Comparison of ENCODE assay signal across 8 cellular contexts in the genomic region with DNA sequence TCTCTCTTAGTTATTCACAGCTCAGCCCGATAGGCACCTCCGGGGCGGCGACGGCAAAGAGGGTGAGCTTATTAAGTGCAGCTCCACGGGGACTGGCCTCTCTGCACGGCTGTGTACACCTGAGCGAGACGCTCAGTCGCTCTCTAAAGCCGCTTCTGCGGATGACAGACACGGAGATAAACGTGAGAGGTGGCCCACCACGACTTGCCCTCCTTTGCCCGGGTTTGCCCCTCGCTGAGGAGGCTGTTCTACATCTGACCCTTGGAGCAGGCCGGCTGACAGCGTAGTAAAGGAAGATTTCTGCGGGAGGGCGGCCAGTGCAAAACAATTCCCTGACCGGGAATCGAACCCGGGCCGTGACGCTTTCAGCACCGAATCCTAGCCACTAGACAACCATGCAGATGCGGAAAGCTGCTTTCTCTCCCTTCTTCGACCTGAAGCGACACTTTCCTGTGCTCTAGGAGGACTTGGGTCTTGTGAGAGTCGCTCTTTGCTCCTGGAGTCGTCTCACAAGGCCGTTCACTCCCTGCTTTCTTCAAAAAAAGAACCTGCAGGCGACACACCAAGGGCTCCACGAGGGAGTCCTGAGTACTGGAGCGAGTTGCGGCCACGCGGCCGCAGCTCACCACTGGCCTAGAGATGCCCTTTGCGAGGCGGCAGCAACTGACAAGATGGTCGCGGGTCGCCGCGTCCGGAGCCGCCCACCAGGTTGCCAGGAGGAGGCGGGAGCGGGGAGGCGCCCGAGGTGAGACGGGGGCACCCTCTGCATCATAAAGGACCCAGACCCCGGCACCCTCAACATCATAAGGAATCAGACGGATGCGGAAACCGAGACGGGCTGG.
DNase-seq lines count a peak whose midpoint lies in the region; FAIRE-seq and TF ChIP-seq lines count a peak whose summit lies in the region.
"Not testable (repeated sequence)": the region's sequence is repeated elsewhere in the genome, so short reads cannot be mapped to it uniquely, and the experiment has no call there.

No MANE protein-coding gene starts in this region.

- H3K79me1 ChIP-seq in H1 (ENCODE audit: low read depth, low read length) = not testable (repeated sequence)

- H2BK5ac ChIP-seq in H1 (ENCODE audit: low read depth, low read length) = not testable (repeated sequence)

- not testable (repeated sequence) for H3K36me3 Mint-ChIP-seq in CD14-positive monocyte; activated CD4-positive, alpha-beta T cell treated with anti-CD3 and anti-CD28 coated beads, Interleukin-2, amount 10 ng/mL, durations not matched to agents 24 days and 14 days (ENCODE audit: low read depth); activated naive CD4-positive, alpha-beta T cell treated with anti-CD3 and anti-CD28 coated beads, Interleukin-2, amount 10 ng/mL, durations not matched to agents 7 days and 5 days

- POLR2A ChIA-PET in H1 (lab: Charles Lee; ENCODE audit: partially characterized antibody) = not testable (repeated sequence)

- H3K27ac ChIP-seq in H1 (ENCODE audit: low read depth, low read length); osteoblast (ENCODE audit: low read depth, low read length): not testable (repeated sequence)

- not testable (repeated sequence) for H3K79me2 ChIP-seq in H1 (ENCODE audit: control insufficient read depth in 1 of 2, insufficient read depth in 2 of 2, low read length in 2 of 2); osteoblast (ENCODE audit: insufficient read depth, low read length)

- TF ChIP-seq POLR2A in H1 (IDR thresholded peaks at IDR 0.05; ENCODE audit: control extremely low read depth in 1 of 2, low read depth in 2 of 2, low read length in 2 of 2) = not testable (repeated sequence)

- TF ChIP-seq EP300 in H1 (IDR thresholded peaks at IDR 0.05; ENCODE audit: borderline replicate concordance in 1 of 2, low read depth in 2 of 2, low read length in 2 of 2) = not testable (repeated sequence)

- WGBS in H1 (ENCODE audit: extremely low coverage in 1 of 2, insufficient coverage in 1 of 2, insufficient read length in 1 of 2, insufficient replicate concordance in 2 of 2, low coverage in 1 of 2, low lambda C conversion rate in 2 of 2, missing lambda C conversion rate in 1 of 2), 2 experiments = 0% methylated on average over 30 of the region's 59 CpGs; no CpG with 5 or more reads in 1 of the 2 experiments

- H2BK20ac ChIP-seq in H1 (ENCODE audit: low read length) = not testable (repeated sequence)

- H2AFZ ChIP-seq in H1 (ENCODE audit: low read length); osteoblast (ENCODE audit: low read length): not testable (repeated sequence)

- H3K56ac ChIP-seq in H1 (replicated peaks; ENCODE audit: insufficient read length, low read depth, low read length) = not testable (repeated sequence)

- H4K20me1 ChIP-seq in H1 (replicated peaks in 1 of 2; ENCODE audit: control insufficient read depth in 1 of 2, insufficient read depth in 2 of 2, low read length in 2 of 2); osteoblast (ENCODE audit: insufficient read depth, low read length): not testable (repeated sequence)

- not testable (repeated sequence) for H2BK12ac ChIP-seq in H1 (ENCODE audit: low read depth, low read length)

- not testable (repeated sequence) for H3K23ac ChIP-seq in H1 (ENCODE audit: insufficient read length)

- H2BK15ac ChIP-seq in H1 (ENCODE audit: low read length) = not testable (repeated sequence)

- not testable (repeated sequence) for H3K4ac ChIP-seq in H1 (replicated peaks; ENCODE audit: insufficient read length, low read depth, low read length)

- not testable (repeated sequence) for H3K9me3 Mint-ChIP-seq in CD14-positive monocyte; activated CD4-positive, alpha-beta T cell treated with anti-CD3 and anti-CD28 coated beads, Interleukin-2, amount 10 ng/mL, durations not matched to agents 24 days and 14 days; activated naive CD4-positive, alpha-beta T cell treated with anti-CD3 and anti-CD28 coated beads, Interleukin-2, amount 10 ng/mL, durations not matched to agents 7 days and 5 days

- H3K36me3 ChIP-seq in H1 (ENCODE audit: control insufficient read depth in 2 of 4, insufficient read depth in 4 of 4, low read length in 3 of 4); osteoblast (ENCODE audit: insufficient read depth, low read length): not testable (repeated sequence)

- peak; percentile 43 for DNase-seq in CD14-positive monocyte (ENCODE audit: low spot score)
- peak in 39 of 76 experiments; percentile 0 to 41 (median 13) for DNase-seq in HUDEP-2 (lab: John Stamatoyannopoulos, UW; ENCODE audit: unreplicated experiment in 76 of 76)
- peak; percentile 75 for DNase-seq in activated CD4-positive, alpha-beta T cell treated with anti-CD3 and anti-CD28 coated beads, Interleukin-2, amount 10 ng/mL, durations not matched to agents 24 days and 14 days
- DNase-seq in activated naive CD4-positive, alpha-beta T cell treated with anti-CD3 and anti-CD28 coated beads, Interleukin-2, amount 10 ng/mL, durations not matched to agents 7 days and 5 days = peak; percentile 25
- peak in 1 of 2 experiments; percentile 75 for DNase-seq in H1 (ENCODE audit: low read depth in 1 of 2, low spot score in 2 of 2)
- peak; percentile 4 for DNase-seq in iPS-NIHi11 (ENCODE audit: low spot score)
- DNase-seq in osteoblast (ENCODE audit: insufficient read length, low spot score, missing footprints) = peak; percentile 1
- peak; percentile 20 to 48 (median 38) for DNase-seq in stimulated activated CD4-positive, alpha-beta T cell treated with anti-CD3 and anti-CD28 coated beads, TNF-alpha, amount 100 ng/mL, for 48 hours (ENCODE audit: low read depth in 3 of 3)

- peak overlapping the region; percentile 65 to 71 for H3K4me2 ChIP-seq in H1 (ENCODE audit: insufficient read depth in 1 of 2, low read depth in 2 of 2, low read length in 2 of 2)
- H3K4me2 ChIP-seq in osteoblast (ENCODE audit: insufficient read depth, low read length) = not testable (repeated sequence)

- H4K5ac ChIP-seq in H1 (ENCODE audit: insufficient read length, low read depth, low read length) = not testable (repeated sequence)

- H2AK5ac ChIP-seq in H1 (ENCODE audit: low read depth, low read length) = not testable (repeated sequence)

- TF ChIP-seq CTCF in CD14-positive monocyte (IDR thresholded peaks at IDR 0.05); H1 (IDR thresholded peaks at IDR 0.05; ENCODE audit: control extremely low read depth in 1 of 3, insufficient read depth in 1 of 3, low read depth in 1 of 3, low read length in 3 of 3); osteoblast (IDR thresholded peaks at IDR 0.05; ENCODE audit: extremely low read depth, low read depth, low read length): not testable (repeated sequence)

- not testable (repeated sequence) for H3K4me1 ChIP-seq in H1 (replicated peaks in 1 of 4; ENCODE audit: control insufficient read depth in 3 of 4, insufficient read depth in 4 of 4, low read length in 3 of 4); osteoblast (ENCODE audit: insufficient read depth, low read length)

- not testable (repeated sequence) for TF ChIP-seq RAD21 in H1 (IDR thresholded peaks at IDR 0.05 in 1 of 2, conservative IDR thresholded peaks at IDR 0.05 in 1 of 2; ENCODE audit: low read depth in 2 of 2, low read length in 2 of 2)

- peak overlapping the region; percentile 81 to 93 for H3K4me3 Mint-ChIP-seq in CD14-positive monocyte
- peak overlapping the region; percentile 78 for H3K4me3 Mint-ChIP-seq in activated CD4-positive, alpha-beta T cell treated with anti-CD3 and anti-CD28 coated beads, Interleukin-2, amount 10 ng/mL, durations not matched to agents 24 days and 14 days
- H3K4me3 Mint-ChIP-seq in activated naive CD4-positive, alpha-beta T cell treated with anti-CD3 and anti-CD28 coated beads, Interleukin-2, amount 10 ng/mL, durations not matched to agents 7 days and 5 days = peak overlapping the region; percentile 61

- FAIRE-seq in H1 (lab: Jason Lieb, UNC) = not testable (repeated sequence)

- not testable (repeated sequence) for H3K27ac Mint-ChIP-seq in CD14-positive monocyte; activated CD4-positive, alpha-beta T cell treated with anti-CD3 and anti-CD28 coated beads, Interleukin-2, amount 10 ng/mL, durations not matched to agents 24 days and 14 days; activated naive CD4-positive, alpha-beta T cell treated with anti-CD3 and anti-CD28 coated beads, Interleukin-2, amount 10 ng/mL, durations not matched to agents 7 days and 5 days

- not testable (repeated sequence) for H3K9ac ChIP-seq in H1 (replicated peaks in 1 of 4; ENCODE audit: extremely low read depth in 1 of 4, low read depth in 3 of 4, low read length in 3 of 4)

- H3K4me3 ChIP-seq in H1 (ENCODE audit: extremely low read depth in 1 of 4, insufficient read depth in 2 of 4, low read depth in 3 of 4, low read length in 4 of 4) = peak overlapping the region; percentile 32 to 53 (median 36); a peak in 6 of 8 replicates
- H3K4me3 ChIP-seq in osteoblast (ENCODE audit: insufficient read depth, low read length) = not testable (repeated sequence)

- H3K27me3 ChIP-seq in H1 (replicated peaks in 1 of 4; ENCODE audit: control insufficient read depth in 3 of 4, extremely low read depth in 1 of 4, insufficient read depth in 3 of 4, low read length in 3 of 4) (peaks cover 13 to 26% (median 22%) of the 10 kb centered on the region in 4 experiments; a peak in 6 of 7 replicates), osteoblast (ENCODE audit: insufficient read depth, low read length) (peaks cover 22% of the 10 kb centered on the region)

- H3K9me3 ChIP-seq in H1 (ENCODE audit: insufficient read depth in 2 of 2, low read depth in 1 of 2, low read length in 1 of 2); osteoblast (ENCODE audit: low read depth, low read length): not testable (repeated sequence)

- peaks cover 25 to 29% (median 27%) of the 10 kb centered on the region in 3 donors for H3K27me3 Mint-ChIP-seq in CD14-positive monocyte (ENCODE audit: low read depth in 3 of 3)
- peaks cover 21% of the 10 kb centered on the region for H3K27me3 Mint-ChIP-seq in activated CD4-positive, alpha-beta T cell treated with anti-CD3 and anti-CD28 coated beads, Interleukin-2, amount 10 ng/mL, durations not matched to agents 24 days and 14 days
- H3K27me3 Mint-ChIP-seq in activated naive CD4-positive, alpha-beta T cell treated with anti-CD3 and anti-CD28 coated beads, Interleukin-2, amount 10 ng/mL, durations not matched to agents 7 days and 5 days = peaks cover 35% of the 10 kb centered on the region

- CTCF ChIA-PET in activated naive CD4-positive, alpha-beta T cell treated with anti-CD3 and anti-CD28 coated beads, Interleukin-2, amount 10 ng/mL, durations not matched to agents 7 days and 5 days (lab: Charles Lee); H1 (lab: Charles Lee; ENCODE audit: partially characterized antibody): not testable (repeated sequence)

- H3K4me1 Mint-ChIP-seq in CD14-positive monocyte = peaks cover 18% of the 10 kb centered on the region
- H3K4me1 Mint-ChIP-seq in activated CD4-positive, alpha-beta T cell treated with anti-CD3 and anti-CD28 coated beads, Interleukin-2, amount 10 ng/mL, durations not matched to agents 24 days and 14 days = not testable (repeated sequence)
- peaks cover 15% of the 10 kb centered on the region for H3K4me1 Mint-ChIP-seq in activated naive CD4-positive, alpha-beta T cell treated with anti-CD3 and anti-CD28 coated beads, Interleukin-2, amount 10 ng/mL, durations not matched to agents 7 days and 5 days

- not testable (repeated sequence) for H3K14ac ChIP-seq in H1 (ENCODE audit: insufficient read length)

- not testable (repeated sequence) for H3K18ac ChIP-seq in H1 (ENCODE audit: extremely low read depth, low read length)

- H2BK120ac ChIP-seq in H1 (replicated peaks; ENCODE audit: low read depth, low read length) = not testable (repeated sequence)

- intact Hi-C loops in CD14-positive monocyte (cut with micrococcal nuclease); activated CD4-positive, alpha-beta T cell treated with anti-CD3 and anti-CD28 coated beads, Interleukin-2, amount 10 ng/mL, durations not matched to agents 24 days and 14 days (cut with micrococcal nuclease): not testable (repeated sequence)

- not testable (repeated sequence) for H3K23me2 ChIP-seq in H1 (ENCODE audit: low read depth, low read length)

- not testable (repeated sequence) for H4K91ac ChIP-seq in H1 (replicated peaks; ENCODE audit: insufficient read length, low read length)

- not testable (repeated sequence) for H4K8ac ChIP-seq in H1 (ENCODE audit: extremely low read depth, insufficient read depth, low read length)
